Comparison of ENCODE assay signal across 1 cellular context in the genomic region with DNA sequence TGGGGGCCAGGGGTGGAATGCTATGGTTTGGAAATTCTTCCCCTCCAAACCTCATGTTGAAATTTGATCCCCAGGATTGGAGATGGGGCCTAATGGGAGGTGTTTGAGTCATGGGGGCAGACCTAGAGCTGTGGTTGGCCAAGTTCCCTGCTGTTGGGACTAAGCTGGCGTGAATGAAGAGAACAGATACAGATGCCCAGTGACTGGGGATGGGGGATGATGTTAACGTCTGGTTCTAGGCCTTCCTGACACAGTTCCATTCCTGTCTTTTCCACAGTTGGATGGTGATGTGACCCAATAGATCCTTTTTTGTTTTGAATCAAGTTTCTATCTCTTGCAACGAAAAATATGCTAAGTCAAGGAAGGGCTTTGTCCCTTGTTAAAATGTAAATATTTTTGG.
TF ChIP-seq lines count a peak whose summit lies in the region.

No MANE protein-coding gene starts in this region.

TF ChIP-seq in HEK293, 187 proteins besides CTCF, POLR2A, EP300 and RAD21:
- peak; percentile 95; the same call in 1 of the 2 replicates for TF ChIP-seq MZF1 (tag by site-specific recombination; IDR thresholded peaks at IDR 0.05; ENCODE audit: borderline replicate concordance)
- no peak for TF ChIP-seq ZNF837 (tag by site-specific recombination; IDR thresholded peaks at IDR 0.05)
- TF ChIP-seq, protein P1, sequence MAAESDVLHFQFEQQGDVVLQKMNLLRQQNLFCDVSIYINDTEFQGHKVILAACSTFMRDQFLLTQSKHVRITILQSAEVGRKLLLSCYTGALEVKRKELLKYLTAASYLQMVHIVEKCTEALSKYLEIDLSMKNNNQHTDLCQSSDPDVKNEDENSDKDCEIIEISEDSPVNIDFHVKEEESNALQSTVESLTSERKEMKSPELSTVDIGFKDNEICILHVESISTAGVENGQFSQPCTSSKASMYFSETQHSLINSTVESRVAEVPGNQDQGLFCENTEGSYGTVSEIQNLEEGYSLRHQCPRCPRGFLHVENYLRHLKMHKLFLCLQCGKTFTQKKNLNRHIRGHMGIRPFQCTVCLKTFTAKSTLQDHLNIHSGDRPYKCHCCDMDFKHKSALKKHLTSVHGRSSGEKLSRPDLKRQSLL (tag by site-specific recombination; IDR thresholded peaks at IDR 0.05): 0 out of 2 replicates have a peak, but pooled peaks have one; percentile 25
- no peak for TF ChIP-seq ZNF585B (tag by site-specific recombination; IDR thresholded peaks at IDR 0.05)
- TF ChIP-seq ZNF202 (tag by site-specific recombination; IDR thresholded peaks at IDR 0.05; ENCODE audit: borderline replicate concordance): no peak
